14 cellular contexts compared by ENCODE assay signal in the genomic region with DNA sequence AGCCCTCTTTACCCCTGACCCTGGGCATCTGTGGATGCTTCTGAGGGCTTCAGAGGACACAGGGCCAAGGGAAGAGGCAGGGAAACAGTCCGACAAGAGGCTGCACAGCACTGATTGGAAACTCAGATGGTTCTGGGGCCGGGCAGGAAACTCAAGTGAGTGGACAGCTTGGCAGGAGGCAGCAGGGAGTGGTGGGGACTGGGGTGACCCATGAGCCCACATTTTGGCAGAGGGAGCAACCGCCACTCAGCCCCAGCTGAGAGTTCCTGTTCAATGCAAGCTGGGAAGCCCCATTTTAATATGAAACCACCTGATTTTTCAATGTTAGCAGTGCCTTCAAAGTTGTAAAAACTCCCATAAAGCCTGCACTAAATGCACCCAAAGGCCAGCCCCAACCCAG. TPM values are rescaled to one million over a fixed set of nuclear protein-coding genes. Genes with fewer than 3 reads are reported as not detected.
A peak's percentile ranks its signal among the peaks of the same experiment; 100 is the strongest.
DNase-seq lines count a peak whose midpoint lies in the region; ATAC-seq and TF ChIP-seq lines count a peak whose summit lies in the region.
"Had no signal": no experiment of that assay in that cellular context is flagged by ENCODE, and none has a peak within 500 bp of the region (broad histone marks: within the 10 kb centered on the region; RNA-seq: fewer than 3 reads in every experiment).

No MANE protein-coding gene starts in this region.

- no peaks in the 10 kb centered on the region for H3K27me3 Mint-ChIP-seq in naive thymus-derived CD8-positive, alpha-beta T cell
- H3K27me3 Mint-ChIP-seq in activated naive CD4-positive, alpha-beta T cell treated with anti-CD3 and anti-CD28 coated beads for 36 hours (ENCODE audit: low read depth) = no peaks in the 10 kb centered on the region
- H3K27me3 Mint-ChIP-seq: activated naive CD8-positive, alpha-beta T cell treated with anti-CD3 and anti-CD28 coated beads, Interleukin-2, amount 50 U/mL, for 24 hours had no signal

- no peak overlapping the region for H3K4me2 ChIP-seq in KMS-11

- no peaks in the 10 kb centered on the region for H3K27me3 ChIP-seq in KMS-11 (ENCODE audit: insufficient read depth, low read depth)
- H3K27me3 ChIP-seq in dorsolateral prefrontal cortex = no peaks in the 10 kb centered on the region
- H3K27me3 ChIP-seq in testis = no peaks in the 10 kb centered on the region
- H3K27me3 ChIP-seq: BLaER1 had no signal

- H3K4me1 ChIP-seq in KMS-11 (ENCODE audit: low read depth, poor library complexity, severe bottlenecking) (no peaks in the 10 kb centered on the region), testis (peaks cover 30% of the 10 kb centered on the region)

- peak overlapping the region in 6 of 10 donors; percentile 43 to 66 (median 58) for H3K27ac Mint-ChIP-seq in naive thymus-derived CD8-positive, alpha-beta T cell
- no peak overlapping the region for H3K27ac Mint-ChIP-seq in activated naive CD4-positive, alpha-beta T cell treated with anti-CD3 and anti-CD28 coated beads for 36 hours
- H3K27ac Mint-ChIP-seq: activated naive CD8-positive, alpha-beta T cell treated with anti-CD3 and anti-CD28 coated beads, Interleukin-2, amount 50 U/mL, for 24 hours had no signal

- H3K9ac ChIP-seq in KMS-11 = no peak overlapping the region
- H3K9ac ChIP-seq: BLaER1 had no signal

- no peaks in the 10 kb centered on the region for H4K20me1 ChIP-seq in KMS-11 (ENCODE audit: insufficient read depth)

- H2AFZ ChIP-seq in KMS-11 (ENCODE audit: low read depth) = no peak overlapping the region

- DNase-seq in dorsolateral prefrontal cortex = no peak
- no peak for DNase-seq in naive thymus-derived CD8-positive, alpha-beta T cell
- DNase-seq in testis = no peak
- DNase-seq in activated naive CD4-positive, alpha-beta T cell treated with anti-CD3 and anti-CD28 coated beads for 36 hours = no peak
- DNase-seq in foreskin fibroblast = no peak
- DNase-seq: activated naive CD8-positive, alpha-beta T cell treated with anti-CD3 and anti-CD28 coated beads, Interleukin-2, amount 50 U/mL, for 24 hours; NCI-H2029; NCI-H774 had no signal

- TF ChIP-seq POLR2A in testis (IDR thresholded peaks at IDR 0.05) = no peak

- WGBS in testis, 2 donors = 79 to 82% methylated on average over 3 of the region's 3 CpGs

- H3K79me2 ChIP-seq in KMS-11 (ENCODE audit: insufficient read depth, low read depth) = no peaks in the 10 kb centered on the region

- TF ChIP-seq CTCF in KMS-11 (conservative IDR thresholded peaks at IDR 0.05; ENCODE audit: low read depth, low read length) (no peak), dorsolateral prefrontal cortex (IDR thresholded peaks at IDR 0.05 in 54 of 56, conservative IDR thresholded peaks at IDR 0.05 in 2 of 56; ENCODE audit: low read depth in 1 of 56, partially characterized antibody in 56 of 56) (no peak), testis (IDR thresholded peaks at IDR 0.05) (no peak), foreskin fibroblast (IDR thresholded peaks at IDR 0.05; ENCODE audit: low read depth, low read length) (no peak)

- no peaks in the 10 kb centered on the region for H3K36me3 ChIP-seq in KMS-11 (ENCODE audit: insufficient read depth)
- no peaks in the 10 kb centered on the region for H3K36me3 ChIP-seq in testis (ENCODE audit: low read depth, missing control alignments)

- peak overlapping the region in 2 of 10 donors; percentile 33 to 60 for H3K4me3 Mint-ChIP-seq in naive thymus-derived CD8-positive, alpha-beta T cell
- H3K4me3 Mint-ChIP-seq in activated naive CD4-positive, alpha-beta T cell treated with anti-CD3 and anti-CD28 coated beads for 36 hours = no peak overlapping the region
- H3K4me3 Mint-ChIP-seq: activated naive CD8-positive, alpha-beta T cell treated with anti-CD3 and anti-CD28 coated beads, Interleukin-2, amount 50 U/mL, for 24 hours had no signal

- H3K4me3 ChIP-seq in KMS-11 (IDR thresholded peaks at IDR 0.05; ENCODE audit: insufficient read depth, low read depth, low read length) (no peak overlapping the region), dorsolateral prefrontal cortex (no peak overlapping the region), testis (no peak overlapping the region), foreskin fibroblast (ENCODE audit: low read depth in 1 of 2, low read length in 2 of 2) (no peak overlapping the region)
- H3K4me3 ChIP-seq: BLaER1 had no signal

- H3K4me1 Mint-ChIP-seq in naive thymus-derived CD8-positive, alpha-beta T cell = peaks cover 9 to 35% (median 15%) of the 10 kb centered on the region in 4 donors
- peaks cover 4% of the 10 kb centered on the region for H3K4me1 Mint-ChIP-seq in activated naive CD4-positive, alpha-beta T cell treated with anti-CD3 and anti-CD28 coated beads for 36 hours (ENCODE audit: low read depth)

- intact Hi-C loops in dorsolateral prefrontal cortex (cut with DNase I) = no loop called here
- intact Hi-C loops in testis (cut with DNase I; ENCODE audit: low total_unique reads) = no loop called here
- intact Hi-C loops in activated naive CD4-positive, alpha-beta T cell treated with anti-CD3 and anti-CD28 coated beads for 36 hours (cut with micrococcal nuclease) = loop anchor here (2.0 kb wide), 1 partner anchor 19 kb away; the partner anchor contains the start of gene PAM16

- H3K9me3 Mint-ChIP-seq in naive thymus-derived CD8-positive, alpha-beta T cell = no peaks in the 10 kb centered on the region
- H3K9me3 Mint-ChIP-seq in activated naive CD4-positive, alpha-beta T cell treated with anti-CD3 and anti-CD28 coated beads for 36 hours = no peaks in the 10 kb centered on the region
- H3K9me3 Mint-ChIP-seq: activated naive CD8-positive, alpha-beta T cell treated with anti-CD3 and anti-CD28 coated beads, Interleukin-2, amount 50 U/mL, for 24 hours; neural crest cell had no signal

- POLR2A ChIA-PET in naive thymus-derived CD8-positive, alpha-beta T cell (lab: Charles Lee) = no interaction called here

- ATAC-seq in naive thymus-derived CD8-positive, alpha-beta T cell = no peak
- ATAC-seq in GM19328 (IDR thresholded peaks at IDR 0.05; ENCODE audit: unreplicated experiment) (no peak), GM19395 (IDR thresholded peaks at IDR 0.05; ENCODE audit: unreplicated experiment) (no peak)
- ATAC-seq: activated naive CD8-positive, alpha-beta T cell treated with anti-CD3 and anti-CD28 coated beads, Interleukin-2, amount 50 U/mL, for 24 hours had no signal

- H3K9me3 ChIP-seq in testis = no peaks in the 10 kb centered on the region
- H3K9me3 ChIP-seq: BLaER1 had no signal

- peaks cover 0 to 7% (median 0%) of the 10 kb centered on the region in 3 donors for H3K36me3 Mint-ChIP-seq in naive thymus-derived CD8-positive, alpha-beta T cell
- H3K36me3 Mint-ChIP-seq in activated naive CD4-positive, alpha-beta T cell treated with anti-CD3 and anti-CD28 coated beads for 36 hours (ENCODE audit: low read depth) = no peaks in the 10 kb centered on the region

- CTCF ChIA-PET in activated naive CD4-positive, alpha-beta T cell treated with anti-CD3 and anti-CD28 coated beads for 36 hours (lab: Charles Lee) = interaction anchor here (1.7 kb wide), 1 partner anchor 32 kb away, joined by 6 read pairs; no protein-coding TSS in a partner anchor

- H3K27ac ChIP-seq in KMS-11 (peak overlapping the region; percentile 6; the same call in 1 of the 2 replicates), dorsolateral prefrontal cortex (peak overlapping the region in 41 of 59 donors; percentile 36 to 93 (median 80)), testis (peak overlapping the region; percentile 41 to 86)
- H3K27ac ChIP-seq: BLaER1, HL-60 had no signal

RNA-seq across cellular contexts. Expression of gene VASN, which starts 1.5 kb away (rescaled TPM):
- total RNA-seq in dorsolateral prefrontal cortex = 10 to 100 TPM in 84 of 120 experiments, 1 to 10 TPM in 36; 3.9 to 49.4 (median 12.1) TPM
- under 1 TPM; 0.30 to 0.34 TPM for total RNA-seq in naive thymus-derived CD8-positive, alpha-beta T cell
- polyA plus RNA-seq in naive thymus-derived CD8-positive, alpha-beta T cell = under 1 TPM in 1 of 3 donors, not detected in 2; 0.12 TPM
- total RNA-seq in testis = 100 to 1,000 TPM; 103 to 125 TPM
- 33.9 TPM for polyA plus RNA-seq in testis (ENCODE audit: insufficient read depth, low read depth, low replicate concordance)
- not detected for total RNA-seq in activated naive CD4-positive, alpha-beta T cell treated with anti-CD3 and anti-CD28 coated beads for 36 hours

RNA-seq across cellular contexts. Expression of gene PAM16, which starts 19.0 kb away (rescaled TPM):
- total RNA-seq in dorsolateral prefrontal cortex (10 to 100 TPM; 31.5 to 61.9 (median 44.6) TPM), testis (100 to 1,000 TPM; 126 to 148 TPM)
- 10 to 100 TPM; 40.9 to 46.1 TPM for total RNA-seq in naive thymus-derived CD8-positive, alpha-beta T cell
- 10 to 100 TPM; 33.6 to 44.4 (median 39.3) TPM for polyA plus RNA-seq in naive thymus-derived CD8-positive, alpha-beta T cell
- polyA plus RNA-seq in testis (ENCODE audit: insufficient read depth, low read depth, low replicate concordance) = 61.8 TPM
- total RNA-seq in activated naive CD4-positive, alpha-beta T cell treated with anti-CD3 and anti-CD28 coated beads for 36 hours = 10 to 100 TPM; 67.8 to 71.3 TPM

RNA-seq across cellular contexts. Expression of gene CORO7, which starts 46.2 kb away (rescaled TPM):
- 100 to 1,000 TPM in 1 of 120 experiments, 10 to 100 TPM in 119; 38.4 to 111 (median 63.7) TPM for total RNA-seq in dorsolateral prefrontal cortex
- 100 to 1,000 TPM; 161 to 169 TPM for total RNA-seq in naive thymus-derived CD8-positive, alpha-beta T cell
- 10 to 100 TPM; 44.6 to 79.9 (median 45.5) TPM for polyA plus RNA-seq in naive thymus-derived CD8-positive, alpha-beta T cell
- 100 to 1,000 TPM; 126 to 147 TPM for total RNA-seq in testis
- polyA plus RNA-seq in testis (ENCODE audit: insufficient read depth, low read depth, low replicate concordance) = 71.5 TPM
- 10 to 100 TPM; 39.7 to 43.3 TPM for total RNA-seq in activated naive CD4-positive, alpha-beta T cell treated with anti-CD3 and anti-CD28 coated beads for 36 hours

RNA-seq across cellular contexts. Expression of gene GLIS2, which starts 54.3 kb away (rescaled TPM):
- total RNA-seq in dorsolateral prefrontal cortex (10 to 100 TPM in 35 of 120 experiments, 1 to 10 TPM in 85; 5.4 to 21.8 (median 8.4) TPM), testis (1 to 10 TPM; 4.8 to 6.7 TPM)
- under 1 TPM in 1 of 2 experiments, not detected in 1; 0.10 TPM for total RNA-seq in naive thymus-derived CD8-positive, alpha-beta T cell
- not detected for polyA plus RNA-seq in naive thymus-derived CD8-positive, alpha-beta T cell
- 15.0 TPM for polyA plus RNA-seq in testis (ENCODE audit: insufficient read depth, low read depth, low replicate concordance)
- total RNA-seq in activated naive CD4-positive, alpha-beta T cell treated with anti-CD3 and anti-CD28 coated beads for 36 hours = under 1 TPM; 0.12 to 0.24 TPM

RNA-seq across cellular contexts. Expression of gene DNAJA3, which starts 55.5 kb away (rescaled TPM):
- total RNA-seq in dorsolateral prefrontal cortex (10 to 100 TPM; 38.3 to 66.6 (median 53.2) TPM), testis (10 to 100 TPM; 80.2 to 88.3 TPM)
- total RNA-seq in naive thymus-derived CD8-positive, alpha-beta T cell = 10 to 100 TPM; 70.6 to 71.3 TPM
- polyA plus RNA-seq in naive thymus-derived CD8-positive, alpha-beta T cell = 10 to 100 TPM; 43.4 to 64.8 (median 45.2) TPM
- 56.0 TPM for polyA plus RNA-seq in testis (ENCODE audit: insufficient read depth, low read depth, low replicate concordance)
- total RNA-seq in activated naive CD4-positive, alpha-beta T cell treated with anti-CD3 and anti-CD28 coated beads for 36 hours = 10 to 100 TPM; 86.7 to 88.0 TPM

Comparison
In these comparisons a context has a peak if more than half of its experiments do, and no peak if none do; other contexts are left out.
1. H3K27ac ChIP-seq: peak in every context shown above with its lines; median percentile 80 in dorsolateral prefrontal cortex; 64 in testis; 6 in KMS-11.